19 cellular contexts compared by ENCODE assay signal in the genomic region with DNA sequence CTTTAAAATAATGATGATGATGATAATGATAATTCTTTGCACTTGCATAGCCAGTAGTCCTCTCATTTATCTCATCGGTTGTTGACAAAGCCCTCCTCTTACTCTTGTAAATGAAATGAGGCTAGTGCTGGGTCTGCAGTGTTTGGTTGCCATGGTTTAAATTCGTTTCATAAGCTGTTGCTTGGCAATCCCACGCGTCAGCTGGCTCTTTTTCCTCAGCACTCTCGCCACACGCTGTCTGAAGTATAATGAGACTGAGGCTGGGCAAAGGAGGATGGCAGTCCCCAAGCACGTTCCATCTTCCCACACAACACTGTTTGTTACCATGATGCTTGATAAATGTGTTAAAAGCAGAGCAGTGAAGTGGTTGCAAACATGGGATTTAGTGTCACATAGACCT. TPM values are rescaled to one million over a fixed set of nuclear protein-coding genes. Genes with fewer than 3 reads are reported as not detected.
DNase-seq lines count a peak whose midpoint lies in the region; ATAC-seq, FAIRE-seq and TF ChIP-seq lines count a peak whose summit lies in the region.
"Had no signal": no experiment of that assay in that cellular context is flagged by ENCODE, and none has a peak within 500 bp of the region (broad histone marks: within the 10 kb centered on the region; RNA-seq: fewer than 3 reads in every experiment).

No MANE protein-coding gene starts in this region.

- FAIRE-seq in GM12892 (lab: Jason Lieb, UNC) = no peak

- TF ChIP-seq POLR2A in GM12892 (IDR thresholded peaks at IDR 0.05; ENCODE audit: low read depth, low read length) = no peak

- DNase-seq in DMS79 treated with DMSO at 0.1 percent for 48 hours (lab: John Stamatoyannopoulos, UW) (peak; percentile 65), DMS79 (lab: John Stamatoyannopoulos, UW) (no peak), NCI-H2227 treated with DMSO at 0.1 percent for 48 hours (lab: John Stamatoyannopoulos, UW) (peak; percentile 77), hypothalamus (lab: John Stamatoyannopoulos, UW) (peak in 36 of 51 donors; percentile 1 to 73 (median 24)), superior temporal gyrus (ENCODE audit: extremely low spot score) (peak; percentile 52), GM12892 (ENCODE audit: insufficient read length) (no peak)
- DNase-seq: activated CD4-positive, CD25-positive, alpha-beta regulatory T cell treated with anti-CD3 and anti-CD28 coated beads, Interleukin-2, amount 50 U/mL, for 72 hours; activated CD8-positive, alpha-beta memory T cell treated with anti-CD3 and anti-CD28 coated beads, Interleukin-2, amount 10 ng/mL, durations not matched to agents 7 days and 5 days; foreskin fibroblast; GOT3; left ventricle myocardium inferior; NCI-H2171 treated with DMSO at 0.1 percent for 48 hours; spleen; transverse colon had no signal

- ATAC-seq in esophagus mucosa = no peak
- no peak for ATAC-seq in GM21447 (IDR thresholded peaks at IDR 0.05; ENCODE audit: unreplicated experiment)
- ATAC-seq: activated CD8-positive, alpha-beta memory T cell treated with anti-CD3 and anti-CD28 coated beads, Interleukin-2, amount 10 ng/mL, durations not matched to agents 7 days and 5 days; stimulated activated memory B cell treated with anti-CD40 and anti-IgM and Interleukin-4, amounts not matched to agents 10 μg/mL and 1 μg/mL and 100 μg/mL, for 72 hours had no signal

RNA-seq across cellular contexts. Expression of gene PAGE4, which starts 15.5 kb away (rescaled TPM):
- total RNA-seq in esophagus mucosa = not detected
- not detected for polyA plus RNA-seq in GM12892 (2012; ENCODE audit: missing spikeins)
- total RNA-seq: A172; activated CD8-positive, alpha-beta memory T cell treated with anti-CD3 and anti-CD28 coated beads, Interleukin-2, amount 10 ng/mL, durations not matched to agents 7 days and 5 days; Daoy; left ventricle myocardium inferior; spleen; transverse colon had no signal
- polyA plus RNA-seq: spleen had no signal

RNA-seq across cellular contexts. Expression of gene USP27X, which starts 34.7 kb away (rescaled TPM):
- total RNA-seq in esophagus mucosa = 1.2 TPM
- 0.83 TPM for polyA plus RNA-seq in GM12892 (2012; ENCODE audit: missing spikeins)

Comparison
In these comparisons a context has a peak if more than half of its experiments do, and no peak if none do; other contexts are left out.
1. DNase-seq: peak in DMS79 treated with DMSO at 0.1 percent for 48 hours (single experiment), NCI-H2227 treated with DMSO at 0.1 percent for 48 hours (single experiment), hypothalamus (36 of 51) and superior temporal gyrus (single experiment); none in DMS79 (single experiment) and GM12892 (single experiment).